Comparison of ENCODE assay signal across 22 cellular contexts in the genomic region with DNA sequence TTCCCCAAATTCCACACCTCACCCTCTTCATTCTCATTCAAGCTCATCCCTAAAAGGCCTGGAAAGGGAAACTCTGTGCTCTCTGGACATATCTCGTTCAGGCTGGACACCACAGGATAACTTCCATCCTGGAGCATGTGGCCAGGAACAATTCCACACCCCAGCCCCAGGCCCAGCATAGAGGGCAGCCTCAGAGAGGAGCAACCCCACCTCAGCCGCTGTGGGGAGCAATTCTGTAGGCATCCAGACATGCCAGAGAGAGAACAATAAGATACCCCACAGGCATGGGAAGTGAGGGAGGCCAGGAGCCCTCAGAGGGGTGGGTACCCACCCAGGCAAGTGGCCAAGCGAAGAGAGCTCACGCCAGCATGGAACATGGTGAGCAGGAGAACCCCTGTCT.
DNase-seq lines count a peak whose midpoint lies in the region; ATAC-seq and TF ChIP-seq lines count a peak whose summit lies in the region.
"Had no signal": no experiment of that assay in that cellular context is flagged by ENCODE, and none has a peak within 500 bp of the region (broad histone marks: within the 10 kb centered on the region; RNA-seq: fewer than 3 reads in every experiment).

No MANE protein-coding gene starts in this region.

- TF ChIP-seq CTCF in brain (conservative IDR thresholded peaks at IDR 0.05) = no peak
- TF ChIP-seq CTCF in nephron (IDR thresholded peaks at IDR 0.05; ENCODE audit: unreplicated experiment in 3 of 3) = no peak
- TF ChIP-seq CTCF in coronary artery (IDR thresholded peaks at IDR 0.05) = no peak

- ATAC-seq in stimulated activated effector memory CD8-positive, alpha-beta T cell treated with anti-CD3 and anti-CD28 coated beads, Interleukin-12 subunit alpha, Interleukin-12 subunit beta, amount 100 ng/mL, for 72 hours = peak; percentile 17
- ATAC-seq: GM12878 had no signal

- H3K36me3 Mint-ChIP-seq in activated CD4-positive, alpha-beta T cell treated with anti-CD3 and anti-CD28 coated beads, Interleukin-2, amount 10 ng/mL, durations not matched to agents 24 days and 14 days (ENCODE audit: low read depth) = no peaks in the 10 kb centered on the region
- no peaks in the 10 kb centered on the region for H3K36me3 Mint-ChIP-seq in activated CD4-positive, alpha-beta T cell treated with anti-CD3 and anti-CD28 coated beads, Interleukin-2, amount 10 ng/mL, durations not matched to agents 7 days and 5 days (ENCODE audit: low read depth)
- H3K36me3 Mint-ChIP-seq in brain (peaks cover 73% of the 10 kb centered on the region), nephron (ENCODE audit: low read depth) (peaks cover 86% of the 10 kb centered on the region)
- H3K36me3 Mint-ChIP-seq in stimulated activated effector memory CD8-positive, alpha-beta T cell treated with anti-CD3 and anti-CD28 coated beads, Interleukin-12 subunit alpha, Interleukin-12 subunit beta, amount 100 ng/mL, for 72 hours = no peaks in the 10 kb centered on the region
- H3K36me3 Mint-ChIP-seq: CD4-positive, alpha-beta memory T cell had no signal

- H3K27ac ChIP-seq in coronary artery = no peak overlapping the region
- H3K27ac ChIP-seq: 22Rv1, BLaER1 had no signal

- peak; percentile 47 for DNase-seq in activated CD4-positive, alpha-beta T cell treated with anti-CD3 and anti-CD28 coated beads, Interleukin-2, amount 10 ng/mL, durations not matched to agents 24 days and 14 days
- no peak for DNase-seq in activated CD4-positive, alpha-beta T cell treated with anti-CD3 and anti-CD28 coated beads, Interleukin-2, amount 10 ng/mL, durations not matched to agents 7 days and 5 days
- no peak for DNase-seq in stimulated activated effector memory CD8-positive, alpha-beta T cell treated with anti-CD3 and anti-CD28 coated beads, Interleukin-12 subunit alpha, Interleukin-12 subunit beta, amount 100 ng/mL, for 72 hours (ENCODE audit: low spot score in 2 of 2)
- DNase-seq in coronary artery (ENCODE audit: low spot score) (no peak), NCI-H345 treated with DMSO at 0.1 percent for 48 hours (lab: John Stamatoyannopoulos, UW; ENCODE audit: unreplicated experiment) (no peak)
- DNase-seq in stimulated activated CD4-positive, alpha-beta T cell treated with anti-CD3 and anti-CD28 coated beads, Interleukin-4, amount 100 ng/mL, for 4 hours = no peak
- DNase-seq: Calu3; CD4-positive, alpha-beta memory T cell; DMS53; EL; HCEC 1CT; MM.1S; NCI-H1092; NCI-H146; NCI-H2029 treated with DMSO at 0.1 percent for 48 hours; NCI-H2171 treated with DMSO at 0.1 percent for 48 hours; Right ventricle myocardium superior had no signal

- no peak overlapping the region for H3K4me3 ChIP-seq in coronary artery
- H3K4me3 ChIP-seq: BLaER1, GM12878 had no signal

- POLR2A ChIA-PET in activated CD4-positive, alpha-beta T cell treated with anti-CD3 and anti-CD28 coated beads, Interleukin-2, amount 10 ng/mL, durations not matched to agents 7 days and 5 days (lab: Charles Lee) = no interaction called here

- H3K4me3 Mint-ChIP-seq in activated CD4-positive, alpha-beta T cell treated with anti-CD3 and anti-CD28 coated beads, Interleukin-2, amount 10 ng/mL, durations not matched to agents 24 days and 14 days = no peak overlapping the region
- no peak overlapping the region for H3K4me3 Mint-ChIP-seq in activated CD4-positive, alpha-beta T cell treated with anti-CD3 and anti-CD28 coated beads, Interleukin-2, amount 10 ng/mL, durations not matched to agents 7 days and 5 days
- H3K4me3 Mint-ChIP-seq in brain (no peak overlapping the region), nephron (no peak overlapping the region)
- no peak overlapping the region for H3K4me3 Mint-ChIP-seq in stimulated activated effector memory CD8-positive, alpha-beta T cell treated with anti-CD3 and anti-CD28 coated beads, Interleukin-12 subunit alpha, Interleukin-12 subunit beta, amount 100 ng/mL, for 72 hours
- H3K4me3 Mint-ChIP-seq: CD4-positive, alpha-beta memory T cell had no signal

- CTCF ChIA-PET in activated CD4-positive, alpha-beta T cell treated with anti-CD3 and anti-CD28 coated beads, Interleukin-2, amount 10 ng/mL, durations not matched to agents 7 days and 5 days (lab: Charles Lee) = no interaction called here

- H3K27ac Mint-ChIP-seq in activated CD4-positive, alpha-beta T cell treated with anti-CD3 and anti-CD28 coated beads, Interleukin-2, amount 10 ng/mL, durations not matched to agents 24 days and 14 days = no peak overlapping the region
- no peak overlapping the region for H3K27ac Mint-ChIP-seq in activated CD4-positive, alpha-beta T cell treated with anti-CD3 and anti-CD28 coated beads, Interleukin-2, amount 10 ng/mL, durations not matched to agents 7 days and 5 days
- H3K27ac Mint-ChIP-seq in brain (peak overlapping the region in 3 of 5 experiments; percentile 28 to 93 (median 82)), nephron (peak overlapping the region; percentile 93 to 95 (median 94))
- no peak overlapping the region for H3K27ac Mint-ChIP-seq in stimulated activated effector memory CD8-positive, alpha-beta T cell treated with anti-CD3 and anti-CD28 coated beads, Interleukin-12 subunit alpha, Interleukin-12 subunit beta, amount 100 ng/mL, for 72 hours
- H3K27ac Mint-ChIP-seq: CD4-positive, alpha-beta memory T cell had no signal

- H3K4me1 Mint-ChIP-seq in activated CD4-positive, alpha-beta T cell treated with anti-CD3 and anti-CD28 coated beads, Interleukin-2, amount 10 ng/mL, durations not matched to agents 24 days and 14 days = no peaks in the 10 kb centered on the region
- H3K4me1 Mint-ChIP-seq in activated CD4-positive, alpha-beta T cell treated with anti-CD3 and anti-CD28 coated beads, Interleukin-2, amount 10 ng/mL, durations not matched to agents 7 days and 5 days = no peaks in the 10 kb centered on the region
- H3K4me1 Mint-ChIP-seq in brain (peaks cover 26% of the 10 kb centered on the region), nephron (peaks cover 42% of the 10 kb centered on the region)
- H3K4me1 Mint-ChIP-seq in stimulated activated effector memory CD8-positive, alpha-beta T cell treated with anti-CD3 and anti-CD28 coated beads, Interleukin-12 subunit alpha, Interleukin-12 subunit beta, amount 100 ng/mL, for 72 hours = no peaks in the 10 kb centered on the region
- H3K4me1 Mint-ChIP-seq: CD4-positive, alpha-beta memory T cell had no signal

- H3K27me3 Mint-ChIP-seq in activated CD4-positive, alpha-beta T cell treated with anti-CD3 and anti-CD28 coated beads, Interleukin-2, amount 10 ng/mL, durations not matched to agents 24 days and 14 days = peaks cover 25% of the 10 kb centered on the region
- H3K27me3 Mint-ChIP-seq in activated CD4-positive, alpha-beta T cell treated with anti-CD3 and anti-CD28 coated beads, Interleukin-2, amount 10 ng/mL, durations not matched to agents 7 days and 5 days = peaks cover 8% of the 10 kb centered on the region
- H3K27me3 Mint-ChIP-seq in brain = peaks cover 4% of the 10 kb centered on the region
- H3K27me3 Mint-ChIP-seq in nephron (ENCODE audit: low read depth) = no peaks in the 10 kb centered on the region

- H3K9me3 Mint-ChIP-seq in activated CD4-positive, alpha-beta T cell treated with anti-CD3 and anti-CD28 coated beads, Interleukin-2, amount 10 ng/mL, durations not matched to agents 24 days and 14 days = no peaks in the 10 kb centered on the region
- no peaks in the 10 kb centered on the region for H3K9me3 Mint-ChIP-seq in activated CD4-positive, alpha-beta T cell treated with anti-CD3 and anti-CD28 coated beads, Interleukin-2, amount 10 ng/mL, durations not matched to agents 7 days and 5 days
- H3K9me3 Mint-ChIP-seq in brain (no peaks in the 10 kb centered on the region), nephron (peaks cover 2% of the 10 kb centered on the region)
- H3K9me3 Mint-ChIP-seq in stimulated activated effector memory CD8-positive, alpha-beta T cell treated with anti-CD3 and anti-CD28 coated beads, Interleukin-12 subunit alpha, Interleukin-12 subunit beta, amount 100 ng/mL, for 72 hours = no peaks in the 10 kb centered on the region
- H3K9me3 Mint-ChIP-seq: CD4-positive, alpha-beta memory T cell had no signal

- intact Hi-C loops in activated CD4-positive, alpha-beta T cell treated with anti-CD3 and anti-CD28 coated beads, Interleukin-2, amount 10 ng/mL, durations not matched to agents 24 days and 14 days (cut with micrococcal nuclease) = no loop called here

Comparison
In these comparisons a context has a peak if more than half of its experiments do, and no peak if none do; other contexts are left out.
1. H3K27ac Mint-ChIP-seq: peak in brain (3 of 5) and nephron (3 of 3); none in activated CD4-positive, alpha-beta T cell treated with anti-CD3 and anti-CD28 coated beads, Interleukin-2, amount 10 ng/mL, durations not matched to agents 24 days and 14 days (single experiment), activated CD4-positive, alpha-beta T cell treated with anti-CD3 and anti-CD28 coated beads, Interleukin-2, amount 10 ng/mL, durations not matched to agents 7 days and 5 days (single experiment) and stimulated activated effector memory CD8-positive, alpha-beta T cell treated with anti-CD3 and anti-CD28 coated beads, Interleukin-12 subunit alpha, Interleukin-12 subunit beta, amount 100 ng/mL, for 72 hours (single experiment).